8 cellular contexts compared by ENCODE assay signal in the genomic region with DNA sequence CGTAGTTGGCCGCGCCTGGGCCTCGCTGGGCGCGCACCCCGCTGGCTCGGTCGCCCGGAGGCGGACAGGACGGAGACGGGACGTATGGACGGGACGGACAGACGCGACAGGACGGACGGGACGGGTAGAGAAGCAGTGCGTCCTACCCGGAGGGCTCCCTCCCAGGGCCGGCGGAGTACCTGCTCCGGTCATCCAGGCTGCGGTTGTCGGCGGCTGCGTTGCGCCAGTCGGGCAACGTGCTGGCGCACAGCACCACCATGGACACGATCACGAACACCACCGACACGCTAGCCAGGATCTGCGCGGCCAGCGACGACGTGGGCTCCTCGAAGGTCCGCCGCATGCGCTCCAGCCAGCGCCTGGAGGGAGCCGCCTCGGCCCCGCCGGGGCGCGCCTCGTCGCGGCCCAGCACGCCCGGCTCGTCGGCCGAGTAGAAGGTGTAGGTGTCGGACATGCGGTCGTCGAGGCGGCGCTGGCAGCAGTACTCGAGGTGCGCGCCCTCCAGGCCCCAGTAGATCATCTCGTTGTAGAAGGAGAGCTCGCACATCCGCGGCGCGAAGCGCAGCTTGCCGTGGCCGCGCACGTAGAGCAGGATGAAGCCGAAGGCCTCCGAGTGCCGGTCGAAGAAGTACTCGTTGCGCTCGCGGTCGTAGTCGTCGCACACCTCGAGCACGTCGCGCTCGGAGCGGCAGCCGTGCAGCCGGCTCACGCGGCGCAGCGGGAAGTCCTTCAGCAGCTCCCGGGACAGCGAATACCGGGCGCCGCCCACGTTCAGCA. TPM values are rescaled to one million over a fixed set of nuclear protein-coding genes. Genes with fewer than 3 reads are reported as not detected.
DNase-seq lines count a peak whose midpoint lies in the region; ATAC-seq and TF ChIP-seq lines count a peak whose summit lies in the region.

No MANE protein-coding gene starts in this region.

- no peaks in the 10 kb centered on the region for H3K36me3 Mint-ChIP-seq in naive B cell

- peaks cover 0 to 3% (median 0%) of the 10 kb centered on the region in 7 donors for H3K9me3 Mint-ChIP-seq in naive B cell

- BruUV-seq in Panc1 (replicated peaks; lab: Mats Ljungman, UMichigan) = no TSS peak

- CTCF ChIA-PET in Panc1 (lab: Charles Lee) = interaction anchor here (0.6 kb wide), 1 partner anchor 17 kb away, joined by 7 read pairs; no protein-coding TSS in a partner anchor

- H3K9me3 ChIP-seq in Panc1 (ENCODE audit: control insufficient read depth, insufficient read depth, low read depth, low read length) = no peaks in the 10 kb centered on the region
- H3K9me3 ChIP-seq in upper lobe of left lung = no peaks in the 10 kb centered on the region

- intact Hi-C loops in Panc1 (cut with micrococcal nuclease; ENCODE audit: unreplicated experiment) = no loop called here

- in situ Hi-C loops in Panc1 (cut with HindIII; ENCODE audit: low pct_unique_long_range_greater_than_20kb, low sequenced_read_pairs) = no loop called here

- WGBS in upper lobe of left lung, 2 donors = 0 to 34% methylated on average over 1 to 26 of the region's 111 CpGs

- H3K27me3 Mint-ChIP-seq in naive B cell = peaks cover 44 to 48% (median 45%) of the 10 kb centered on the region in 3 donors

- H3K4me3 ChIP-seq in GM06990 (replicated peaks; ENCODE audit: low read depth, low read length) (no peak overlapping the region), Panc1 (ENCODE audit: low read depth in 2 of 2, low read length in 2 of 2) (peak overlapping the region; percentile 93 to 94; a peak in 3 of 4 replicates), upper lobe of left lung (peak overlapping the region in 3 of 4 donors; percentile 46 to 69 (median 67))

- no peak overlapping the region for H3K27ac Mint-ChIP-seq in naive B cell

- no peak for TF ChIP-seq EP300 in upper lobe of left lung (IDR thresholded peaks at IDR 0.05)

- POLR2A ChIA-PET in Panc1 (lab: Charles Lee) = interaction anchor here (0.6 to 0.7 kb wide), 3 partner anchors 154 to 350 kb away, joined by 8 to 13 read pairs (median 8); no protein-coding TSS in a partner anchor

- peak; percentile 25 for DNase-seq in GM06990 (ENCODE audit: extremely low read depth, insufficient read length)
- no peak for DNase-seq in Panc1 (ENCODE audit: low read depth, low spot score)
- DNase-seq in astrocyte of the hippocampus (ENCODE audit: low read depth, low spot score) = peak; percentile 29
- DNase-seq in naive B cell = peak; percentile 3
- peak; percentile 26 to 86 for DNase-seq in upper lobe of left lung
- DNase-seq in SIG-M5 (lab: John Stamatoyannopoulos, UW) = no peak
- DNase-seq in Kasumi-1 (lab: John Stamatoyannopoulos, UW) = no peak

- H3K36me3 ChIP-seq in GM06990 (ENCODE audit: control insufficient read depth, insufficient read depth, low read length) = no peaks in the 10 kb centered on the region
- no peaks in the 10 kb centered on the region for H3K36me3 ChIP-seq in Panc1 (ENCODE audit: control insufficient read depth, insufficient read depth, low read length)
- no peaks in the 10 kb centered on the region for H3K36me3 ChIP-seq in upper lobe of left lung

- peaks cover 4 to 12% (median 5%) of the 10 kb centered on the region in 3 donors for H3K4me1 Mint-ChIP-seq in naive B cell

- no peak for TF ChIP-seq POLR2A in upper lobe of left lung (IDR thresholded peaks at IDR 0.05)

- ATAC-seq in Panc1 = 0 out of 2 replicates have a peak, but pooled peaks have one; percentile 1
- peak in 1 of 2 donors; percentile 11 for ATAC-seq in naive B cell (ENCODE audit: low read depth in 2 of 2)
- peak in 1 of 2 donors; percentile 4 for ATAC-seq in upper lobe of left lung (ENCODE audit: low FRiP score in 2 of 2)
- no peak for ATAC-seq in HG03439 (IDR thresholded peaks at IDR 0.05; ENCODE audit: unreplicated experiment)

- H3K4me1 ChIP-seq in Panc1 (ENCODE audit: control insufficient read depth, insufficient read depth, low read length) (peaks cover 24% of the 10 kb centered on the region), upper lobe of left lung (peaks cover 8 to 27% (median 13%) of the 10 kb centered on the region in 4 donors)

- peak overlapping the region; percentile 60 to 86 (median 80) for H3K4me3 Mint-ChIP-seq in naive B cell

- H3K27ac ChIP-seq in Panc1 (ENCODE audit: low read length) (peak overlapping the region; percentile 23; the same call in 1 of the 2 replicates), upper lobe of left lung (peak overlapping the region in 2 of 4 donors; percentile 60 to 72)

- TF ChIP-seq CTCF in GM06990 (IDR thresholded peaks at IDR 0.05; ENCODE audit: insufficient read depth, low read length, poor library complexity, severe bottlenecking) (no peak), Panc1 (IDR thresholded peaks at IDR 0.05) (no peak), upper lobe of left lung (IDR thresholded peaks at IDR 0.05) (no peak)

- H3K27me3 ChIP-seq in GM06990 (replicated peaks; ENCODE audit: control insufficient read depth, insufficient read depth, low read length) (no peaks in the 10 kb centered on the region; the same call in 1 of the 2 replicates), Panc1 (ENCODE audit: control insufficient read depth, insufficient read depth, low read length) (no peaks in the 10 kb centered on the region), upper lobe of left lung (peaks cover 0 to 23% (median 16%) of the 10 kb centered on the region in 4 donors)

RNA-seq across cellular contexts. Expression of gene KCNG3, which starts 0.9 kb away (rescaled TPM):
- total RNA-seq in Panc1 (2021; ENCODE audit: unreplicated experiment) = 4.3 TPM
- 1.5 TPM for polyA plus RNA-seq in Panc1 (2012; ENCODE audit: insufficient read length)
- not detected for polyA plus RNA-seq in naive B cell (ENCODE audit: low read depth in 6 of 6)
- 10 to 100 TPM in 1 of 6 donors, 1 to 10 TPM in 4, under 1 TPM in 1; 0.91 to 10.3 (median 3.8) TPM for total RNA-seq in upper lobe of left lung

Comparison
In these comparisons a context has a peak if more than half of its experiments do, and no peak if none do; other contexts are left out.
1. DNase-seq: peak in GM06990 (single experiment), astrocyte of the hippocampus (single experiment), naive B cell (single experiment) and upper lobe of left lung (2 of 2); none in Panc1 (single experiment), SIG-M5 (single experiment) and Kasumi-1 (0 of 2).